ENCODE assay signal across 27 cellular contexts in the genomic region with DNA sequence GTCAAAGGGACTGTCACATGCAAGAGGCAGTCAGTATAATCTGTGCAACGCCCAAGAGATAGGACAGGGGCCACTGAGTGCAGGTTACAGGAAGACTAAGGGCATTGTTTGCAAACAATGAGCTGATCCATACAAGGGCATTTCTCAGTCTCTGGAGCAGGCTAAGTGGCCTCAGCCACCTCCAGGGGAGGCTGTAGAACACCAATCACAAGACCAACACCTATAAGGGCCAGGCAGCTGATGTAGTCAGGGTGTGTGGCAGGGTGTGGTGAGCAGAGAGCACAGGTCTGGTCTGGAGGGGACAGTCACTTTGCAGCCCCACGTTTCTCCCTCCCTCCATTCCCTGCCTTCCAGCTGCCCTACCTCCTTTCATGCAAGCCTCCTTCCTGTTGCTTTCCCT.
A peak's percentile ranks its signal among the peaks of the same experiment; 100 is the strongest.
DNase-seq lines count a peak whose midpoint lies in the region; ATAC-seq, FAIRE-seq and TF ChIP-seq lines count a peak whose summit lies in the region.
"Had no signal": no experiment of that assay in that cellular context is flagged by ENCODE, and none has a peak within 500 bp of the region (broad histone marks: within the 10 kb centered on the region; RNA-seq: fewer than 3 reads in every experiment).

No MANE protein-coding gene starts in this region.

- no peak overlapping the region for H3K56ac ChIP-seq in H1 (replicated peaks; ENCODE audit: insufficient read length, low read depth, low read length)

- TF ChIP-seq EP300 in Ishikawa (IDR thresholded peaks at IDR 0.05; ENCODE audit: borderline replicate concordance) (no peak), H1 (IDR thresholded peaks at IDR 0.05; ENCODE audit: borderline replicate concordance in 1 of 2, low read depth in 2 of 2, low read length in 2 of 2) (no peak)

- H4K91ac ChIP-seq in H1 (replicated peaks; ENCODE audit: insufficient read length, low read length) = no peak overlapping the region

- H3K4me3 Mint-ChIP-seq in neural progenitor cell = no peak overlapping the region
- H3K4me3 Mint-ChIP-seq: activated naive CD4-positive, alpha-beta T cell treated with anti-CD3 and anti-CD28 coated beads for 36 hours; activated T-helper 1 cell treated with anti-CD3 and anti-CD28 coated beads, Interleukin-12 subunit alpha, Interleukin-12 subunit beta, Interleukin-2, Interleukin-4 antibody, amounts not matched to agents 30 ng/mL and 10 ng/mL and 1 ng/mL, durations not matched to agents 14 hours and 24 hours and 36 hours had no signal

- H3K4me3 ChIP-seq in H1 (ENCODE audit: extremely low read depth in 1 of 4, insufficient read depth in 2 of 4, low read depth in 3 of 4, low read length in 4 of 4) (no peak overlapping the region), neural progenitor cell (no peak overlapping the region)
- H3K4me3 ChIP-seq: BLaER1 treated with 17β-estradiol and CSF1 and Interleukin-3, amounts not matched to agents 10 nM and 100 nM; esophagus muscularis mucosa; K562; psoas muscle; transverse colon had no signal

- H3K27me3 ChIP-seq in H1 (replicated peaks in 1 of 4; ENCODE audit: control insufficient read depth in 3 of 4, extremely low read depth in 1 of 4, insufficient read depth in 3 of 4, low read length in 3 of 4) (no peaks in the 10 kb centered on the region), neural progenitor cell (no peaks in the 10 kb centered on the region)
- H3K27me3 ChIP-seq: BLaER1 treated with 17β-estradiol and CSF1 and Interleukin-3, amounts not matched to agents 10 nM and 100 nM; esophagus muscularis mucosa; transverse colon had no signal

- no peaks in the 10 kb centered on the region for H4K20me1 ChIP-seq in H1 (replicated peaks in 1 of 2; ENCODE audit: control insufficient read depth in 1 of 2, insufficient read depth in 2 of 2, low read length in 2 of 2)
- no peaks in the 10 kb centered on the region for H4K20me1 ChIP-seq in neural progenitor cell (ENCODE audit: low read depth)
- H4K20me1 ChIP-seq: BLaER1 treated with 17β-estradiol and CSF1 and Interleukin-3, amounts not matched to agents 10 nM and 100 nM had no signal

- no peaks in the 10 kb centered on the region for H3K36me3 ChIP-seq in H1 (ENCODE audit: control insufficient read depth in 2 of 4, insufficient read depth in 4 of 4, low read length in 3 of 4)
- H3K36me3 ChIP-seq in neural progenitor cell = no peaks in the 10 kb centered on the region
- H3K36me3 ChIP-seq: BLaER1 treated with 17β-estradiol and CSF1 and Interleukin-3, amounts not matched to agents 10 nM and 100 nM; esophagus muscularis mucosa; transverse colon had no signal

- H4K8ac ChIP-seq in H1 (ENCODE audit: extremely low read depth, insufficient read depth, low read length) = no peak overlapping the region

- H3K23ac ChIP-seq in H1 (ENCODE audit: insufficient read length) = no peak overlapping the region

- no peaks in the 10 kb centered on the region for H3K27me3 Mint-ChIP-seq in neural progenitor cell (ENCODE audit: insufficient read depth, low read depth)

- H3K9ac ChIP-seq in H1 (replicated peaks in 1 of 4; ENCODE audit: extremely low read depth in 1 of 4, low read depth in 3 of 4, low read length in 3 of 4) (no peak overlapping the region), neural progenitor cell (no peak overlapping the region)
- H3K9ac ChIP-seq: BLaER1 treated with 17β-estradiol and CSF1 and Interleukin-3, amounts not matched to agents 10 nM and 100 nM had no signal

- in situ Hi-C loops in ACHN (cut with HindIII; ENCODE audit: low pct_ligation_motif_present, low pct_unique_long_range_greater_than_20kb, low sequenced_read_pairs) = no loop called here

- no peak overlapping the region for H3K18ac ChIP-seq in H1 (ENCODE audit: extremely low read depth, low read length)

- FAIRE-seq in GM12892 (lab: Jason Lieb, UNC) (peak; percentile 51), H1 (lab: Jason Lieb, UNC) (no peak)
- FAIRE-seq: colon, GM12891, H54, K562 had no signal

- H3K79me2 ChIP-seq in H1 (ENCODE audit: control insufficient read depth in 1 of 2, insufficient read depth in 2 of 2, low read length in 2 of 2) = no peaks in the 10 kb centered on the region
- H3K79me2 ChIP-seq in neural progenitor cell (ENCODE audit: low read depth) = no peaks in the 10 kb centered on the region

- no peak overlapping the region for H2BK15ac ChIP-seq in H1 (ENCODE audit: low read length)

- no peak overlapping the region for H2BK20ac ChIP-seq in H1 (ENCODE audit: low read length)

- no peak for TF ChIP-seq POLR2A in GM12892 (IDR thresholded peaks at IDR 0.05; ENCODE audit: low read depth, low read length)
- TF ChIP-seq POLR2A in H1 (IDR thresholded peaks at IDR 0.05; ENCODE audit: control extremely low read depth in 1 of 2, low read depth in 2 of 2, low read length in 2 of 2) = no peak

- 71% methylated on average over 2 of the region's 2 CpGs; no CpG with 5 or more reads in 1 of the 2 experiments for WGBS in H1 (ENCODE audit: extremely low coverage in 1 of 2, insufficient coverage in 1 of 2, insufficient read length in 1 of 2, insufficient replicate concordance in 2 of 2, low coverage in 1 of 2, low lambda C conversion rate in 2 of 2, missing lambda C conversion rate in 1 of 2), 2 experiments

- TF ChIP-seq CTCF in H1 (IDR thresholded peaks at IDR 0.05; ENCODE audit: control extremely low read depth in 1 of 3, insufficient read depth in 1 of 3, low read depth in 1 of 3, low read length in 3 of 3) (peak in 1 of 3 experiments; percentile 47; a peak in 2 of 4 replicates), neural progenitor cell (IDR thresholded peaks at IDR 0.05) (peak; percentile 9)

- CTCF ChIA-PET in H1 (lab: Charles Lee; ENCODE audit: partially characterized antibody) = interaction anchor here (0.7 to 1.6 kb wide), 9 partner anchors 11 to 389 kb away, joined by 3 to 6 read pairs (median 3); no protein-coding TSS in a partner anchor

- H3F3A ChIP-seq in neural progenitor cell (ENCODE audit: low read depth) = no peaks in the 10 kb centered on the region

- no peak for ATAC-seq in HG02885 (IDR thresholded peaks at IDR 0.05; ENCODE audit: poor library complexity, unreplicated experiment)
- ATAC-seq in GM19397 (IDR thresholded peaks at IDR 0.05; ENCODE audit: unreplicated experiment) = no peak
- ATAC-seq: activated CD4-positive, CD25-positive, alpha-beta regulatory T cell treated with anti-CD3 and anti-CD28 coated beads, Interleukin-2, amount 50 U/mL, for 24 hours; K562; psoas muscle had no signal

- H3K79me1 ChIP-seq in H1 (ENCODE audit: low read depth, low read length) = no peaks in the 10 kb centered on the region

- no peaks in the 10 kb centered on the region; the same call in 1 of the 2 replicates for H3K23me2 ChIP-seq in H1 (ENCODE audit: low read depth, low read length)

- H3K4me1 ChIP-seq in H1 (replicated peaks in 1 of 4; ENCODE audit: control insufficient read depth in 3 of 4, insufficient read depth in 4 of 4, low read length in 3 of 4) (peaks cover 0 to 3% (median 0%) of the 10 kb centered on the region in 4 experiments; a peak in 1 of 7 replicates), neural progenitor cell (no peaks in the 10 kb centered on the region)
- H3K4me1 ChIP-seq: Caco-2, esophagus muscularis mucosa, psoas muscle, transverse colon had no signal

- no peak for DNase-seq in GM12892 (ENCODE audit: insufficient read length)
- DNase-seq in H1 (ENCODE audit: low read depth in 1 of 2, low spot score in 2 of 2) = no peak
- peak; percentile 40 for DNase-seq in neural progenitor cell (ENCODE audit: low spot score)
- no peak for DNase-seq in ACHN
- DNase-seq: activated CD4-positive, alpha-beta T cell treated with anti-CD3 and anti-CD28 coated beads, Interleukin-2, amount 50 U/mL, for 48 hours; activated naive CD4-positive, alpha-beta T cell treated with anti-CD3 and anti-CD28 coated beads for 36 hours; Caco-2; effector memory CD4-positive, alpha-beta T cell; foreskin melanocyte; naive B cell; NCI-H1417; NCI-H2029 treated with DMSO at 0.1 percent for 48 hours; NCI-H69; psoas muscle; transverse colon had no signal

- H3K27ac ChIP-seq in H1 (ENCODE audit: low read depth, low read length) (no peak overlapping the region), neural progenitor cell (no peak overlapping the region)
- H3K27ac ChIP-seq: BLaER1 treated with 17β-estradiol and CSF1 and Interleukin-3, amounts not matched to agents 10 nM and 100 nM; esophagus muscularis mucosa; psoas muscle; RWPE1; transverse colon had no signal

- no peak overlapping the region for H2AK5ac ChIP-seq in H1 (ENCODE audit: low read depth, low read length)

- H3K14ac ChIP-seq in H1 (ENCODE audit: insufficient read length) = no peak overlapping the region

- H3K9me3 Mint-ChIP-seq in neural progenitor cell = no peaks in the 10 kb centered on the region

- H3K27ac Mint-ChIP-seq in neural progenitor cell = no peak overlapping the region
- H3K27ac Mint-ChIP-seq: activated naive CD4-positive, alpha-beta T cell treated with anti-CD3 and anti-CD28 coated beads for 36 hours; activated T-helper 1 cell treated with anti-CD3 and anti-CD28 coated beads, Interleukin-12 subunit alpha, Interleukin-12 subunit beta, Interleukin-2, Interleukin-4 antibody, amounts not matched to agents 30 ng/mL and 10 ng/mL and 1 ng/mL, durations not matched to agents 14 hours and 24 hours and 36 hours; naive B cell had no signal

- no peaks in the 10 kb centered on the region for H3K9me3 ChIP-seq in H1 (ENCODE audit: insufficient read depth in 2 of 2, low read depth in 1 of 2, low read length in 1 of 2)
- no peaks in the 10 kb centered on the region for H3K9me3 ChIP-seq in neural progenitor cell (ENCODE audit: low read depth)
- H3K9me3 ChIP-seq: Caco-2, psoas muscle, transverse colon had no signal

- H2BK120ac ChIP-seq in H1 (replicated peaks; ENCODE audit: low read depth, low read length) = no peak overlapping the region

- H3K4me1 Mint-ChIP-seq in neural progenitor cell = no peaks in the 10 kb centered on the region

- no peaks in the 10 kb centered on the region for H3K36me3 Mint-ChIP-seq in neural progenitor cell
- H3K36me3 Mint-ChIP-seq: naive B cell had no signal

- peak overlapping the region; percentile 19 for H3K4ac ChIP-seq in H1 (replicated peaks; ENCODE audit: insufficient read length, low read depth, low read length)

- H2AFZ ChIP-seq in H1 (ENCODE audit: low read length) (no peak overlapping the region), neural progenitor cell (replicated peaks) (no peak overlapping the region)

- peak; percentile 50 for TF ChIP-seq RAD21 in Ishikawa (IDR thresholded peaks at IDR 0.05; ENCODE audit: low read depth)
- TF ChIP-seq RAD21 in H1 (IDR thresholded peaks at IDR 0.05 in 1 of 2, conservative IDR thresholded peaks at IDR 0.05 in 1 of 2; ENCODE audit: low read depth in 2 of 2, low read length in 2 of 2) = peak; percentile 16 to 35; a peak in 3 of 4 replicates

- no peak overlapping the region for H2BK12ac ChIP-seq in H1 (ENCODE audit: low read depth, low read length)

- POLR2A ChIA-PET in H1 (lab: Charles Lee; ENCODE audit: partially characterized antibody) = no interaction called here

- no peak overlapping the region for H4K5ac ChIP-seq in H1 (ENCODE audit: insufficient read length, low read depth, low read length)

- H3K4me2 ChIP-seq in H1 (ENCODE audit: insufficient read depth in 1 of 2, low read depth in 2 of 2, low read length in 2 of 2) (no peak overlapping the region), neural progenitor cell (no peak overlapping the region)

- H2BK5ac ChIP-seq in H1 (ENCODE audit: low read depth, low read length) = no peak overlapping the region

TF ChIP-seq in Ishikawa, 13 proteins besides CTCF, POLR2A, EP300 and RAD21 (continues in another document):
- no peak for TF ChIP-seq CREB1 (IDR thresholded peaks at IDR 0.05; ENCODE audit: low read depth)
